In genomic region chr5:94850960-94851359, GRCh38 we compare ENCODE assay signal across 14 cellular contexts.
DNase-seq lines count a peak whose midpoint lies in the region; ATAC-seq, FAIRE-seq and TF ChIP-seq lines count a peak whose summit lies in the region.
"Had no signal": no experiment of that assay in that cellular context is flagged by ENCODE, and none has a peak within 500 bp of the region (broad histone marks: within the 10 kb centered on the region; RNA-seq: fewer than 3 reads in every experiment).

No MANE protein-coding gene starts in this region.

- H3K9me3 ChIP-seq in A549: no peaks in the 10 kb centered on the region
- no peaks in the 10 kb centered on the region for H3K9me3 ChIP-seq in HCT116 (ENCODE audit: control insufficient read depth in 1 of 2, insufficient read depth in 1 of 2, low read depth in 1 of 2, low read length in 2 of 2)
- H3K9me3 ChIP-seq: BLaER1, Caco-2 had no signal

- H3K4me3 ChIP-seq in A549 (no peak overlapping the region), HCT116 (replicated peaks in 1 of 2; ENCODE audit: low read depth in 1 of 2, low read length in 2 of 2) (no peak overlapping the region)
- H3K4me3 ChIP-seq: BLaER1 had no signal

- BruUV-seq in HCT116 (replicated peaks; lab: Mats Ljungman, UMichigan): no TSS peak

- no peaks in the 10 kb centered on the region for H4K20me1 ChIP-seq in HCT116 (ENCODE audit: insufficient read depth)
- H4K20me1 ChIP-seq: BLaER1 had no signal

- H3K27me3 ChIP-seq in HCT116 (ENCODE audit: insufficient read depth, low read length): no peaks in the 10 kb centered on the region
- H3K27me3 ChIP-seq: BLaER1 had no signal

- no peak overlapping the region for H3K9ac ChIP-seq in HCT116 (ENCODE audit: low read length)
- H3K9ac ChIP-seq: BLaER1 had no signal

- H3K36me3 ChIP-seq in HCT116 (ENCODE audit: control insufficient read depth in 1 of 2, insufficient read depth in 2 of 2, low read length in 2 of 2): no peaks in the 10 kb centered on the region
- H3K36me3 ChIP-seq: BLaER1 had no signal

- no peak for TF ChIP-seq CTCF in A549 (IDR thresholded peaks at IDR 0.05)
- TF ChIP-seq CTCF in HCT116 (IDR thresholded peaks at IDR 0.05 in 2 of 3, conservative IDR thresholded peaks at IDR 0.05 in 1 of 3; ENCODE audit: borderline replicate concordance in 1 of 3, insufficient read depth in 1 of 3, low read depth in 2 of 3, low read length in 2 of 3): no peak
- TF ChIP-seq CTCF in WTC11 (IDR thresholded peaks at IDR 0.05): no peak

- H3K9me3 Mint-ChIP-seq in WTC11: no peaks in the 10 kb centered on the region
- H3K9me3 Mint-ChIP-seq: CD4-positive, CD25-positive, alpha-beta regulatory T cell; CD8-positive, alpha-beta T cell had no signal

- CTCF ChIA-PET in A549 (lab: Yijun Ruan, JAX) (interaction anchor here (0.7 to 1.7 kb wide), 5 partner anchors 9 to 29 kb away, joined by 4 to 11 read pairs (median 5); no protein-coding TSS in a partner anchor), HCT116 (lab: Charles Lee) (interaction anchor here (0.7 to 1.5 kb wide), 10 partner anchors 8 to 1050 kb away, joined by 3 to 8 read pairs (median 4); no protein-coding TSS in a partner anchor), WTC11 (lab: Charles Lee) (interaction anchor here (0.6 to 2.1 kb wide), 17 partner anchors 15 to 1243 kb away, joined by 3 to 13 read pairs (median 5); no protein-coding TSS in a partner anchor)

- H3K4me1 ChIP-seq in A549: no peaks in the 10 kb centered on the region
- 0 out of 4 replicates have a peak, but pooled peaks cover 0 to 4% of the 10 kb centered on the region in 2 experiments for H3K4me1 ChIP-seq in HCT116 (ENCODE audit: control insufficient read depth in 1 of 2, insufficient read depth in 2 of 2, low read length in 2 of 2)
- H3K4me1 ChIP-seq: BLaER1 had no signal

- H3K79me2 ChIP-seq in HCT116 (ENCODE audit: insufficient read depth, low read length): no peaks in the 10 kb centered on the region

- peak overlapping the region; percentile 51; the same call in 1 of the 2 replicates for H3K27ac Mint-ChIP-seq in WTC11
- H3K27ac Mint-ChIP-seq: B cell; CD8-positive, alpha-beta T cell had no signal

- TF ChIP-seq RAD21 in A549 (conservative IDR thresholded peaks at IDR 0.05 in 1 of 2, IDR thresholded peaks at IDR 0.05 in 1 of 2) (no peak), HCT116 (IDR thresholded peaks at IDR 0.05; ENCODE audit: low read depth) (no peak)

- TF ChIP-seq POLR2A in A549 (IDR thresholded peaks at IDR 0.05; ENCODE audit: low read length) (no peak), HCT116 (IDR thresholded peaks at IDR 0.05; ENCODE audit: borderline replicate concordance, extremely low read depth, insufficient read depth, insufficient read length) (no peak)

- peaks cover 52% of the 10 kb centered on the region for H3K4me1 Mint-ChIP-seq in WTC11

- no peak for FAIRE-seq in A549 (lab: Jason Lieb, UNC)

- no peak overlapping the region for H3K27ac ChIP-seq in A549
- no peak overlapping the region for H3K27ac ChIP-seq in HCT116 (ENCODE audit: low read depth, low read length)
- H3K27ac ChIP-seq: BLaER1, C4-2B had no signal

- RAD21 ChIA-PET in HCT116 (lab: Charles Lee; ENCODE audit: low non-redundant PET in 1 of 2, low total read pairs in 2 of 2, uncharacterized antibody in 2 of 2, unreplicated experiment in 2 of 2): interaction anchor here in 1 of 2 experiments (1.1 kb wide), 1 partner anchor 9 kb away, joined by 3 read pairs; no protein-coding TSS in a partner anchor

- no peak overlapping the region for H3K4me3 Mint-ChIP-seq in WTC11
- H3K4me3 Mint-ChIP-seq: B cell; CD8-positive, alpha-beta T cell had no signal

- no peak overlapping the region for H3K4me2 ChIP-seq in A549
- peak overlapping the region; percentile 62; the same call in 1 of the 2 replicates for H3K4me2 ChIP-seq in HCT116 (ENCODE audit: low read length)
- H3K4me2 ChIP-seq: BLaER1 had no signal

- intact Hi-C loops in HCT116 (cut with micrococcal nuclease): loop anchor here (5.0 to 10.0 kb wide), 4 partner anchors 239 to 1246 kb away; no protein-coding TSS in a partner anchor

- no peaks in the 10 kb centered on the region for H3K27me3 Mint-ChIP-seq in WTC11 (ENCODE audit: low read depth)
- H3K27me3 Mint-ChIP-seq: B cell had no signal

- ATAC-seq in A549: no peak
- no peak for ATAC-seq in HCT116
- no peak for ATAC-seq in WTC11
- no peak for ATAC-seq in GM21515 (IDR thresholded peaks at IDR 0.05; ENCODE audit: unreplicated experiment)

- H2AFZ ChIP-seq in HCT116 (ENCODE audit: low read depth, low read length, poor library complexity, severe bottlenecking): peak overlapping the region; percentile 93

- no peak for TF ChIP-seq EP300 in A549 (IDR thresholded peaks at IDR 0.05)

- DNase-seq in A549 (ENCODE audit: low read depth in 1 of 2, low spot score in 1 of 2) (no peak), HCT116 (ENCODE audit: low read depth, low spot score) (no peak), WTC11 (ENCODE audit: low spot score) (no peak), superior temporal gyrus (ENCODE audit: extremely low spot score) (peak; percentile 14), hippocampal formation (lab: John Stamatoyannopoulos, UW) (no peak)
- DNase-seq: GF-D8, GOT3 had no signal

- POLR2A ChIA-PET in A549 (lab: Yijun Ruan, JAX) (no interaction called here), HCT116 (lab: Charles Lee) (no interaction called here), WTC11 (lab: Charles Lee) (no interaction called here)

- no peaks in the 10 kb centered on the region for H3K36me3 Mint-ChIP-seq in WTC11
- H3K36me3 Mint-ChIP-seq: CD4-positive, CD25-positive, alpha-beta regulatory T cell; CD8-positive, alpha-beta T cell had no signal

- 15% methylated on average over 1 of the region's 1 CpG for WGBS in A549 (ENCODE audit: missing lambda C conversion rate)

- no peaks in the 10 kb centered on the region for H3K9me2 ChIP-seq in HCT116 (ENCODE audit: insufficient read depth)

TF ChIP-seq in A549, 52 proteins besides CTCF, POLR2A, EP300 and RAD21:
- TF ChIP-seq MAFK (IDR thresholded peaks at IDR 0.05; ENCODE audit: partially characterized antibody) (peak; percentile 91), HMGXB4 (CRISPR knock-in tag; IDR thresholded peaks at IDR 0.05; ENCODE audit: borderline replicate concordance) (no peak)

TF ChIP-seq in HCT116, 20 proteins besides CTCF, POLR2A, EP300 and RAD21:
- TF ChIP-seq SRF (IDR thresholded peaks at IDR 0.05; ENCODE audit: low read depth): no peak
- TF ChIP-seq ZFX (IDR thresholded peaks at IDR 0.05): no peak
- no peak for TF ChIP-seq ZNF274 (IDR thresholded peaks at IDR 0.05; ENCODE audit: low read depth, low read length)

TF ChIP-seq in WTC11, 78 proteins besides CTCF, POLR2A, EP300 and RAD21:
- no peak for TF ChIP-seq ZNF512 (CRISPR knock-in tag; IDR thresholded peaks at IDR 0.05; ENCODE audit: borderline replicate concordance)
TF ChIP-seq in WTC11: peak in this region for 0.
